11 cellular contexts compared by ENCODE assay signal in genomic region chr22:30228509-30229359, GRCh38. TPM values are rescaled to one million over a fixed set of nuclear protein-coding genes. Genes with fewer than 3 reads are reported as not detected.
A peak's percentile ranks its signal among the peaks of the same experiment; 100 is the strongest.
DNase-seq lines count a peak whose midpoint lies in the region; ATAC-seq, FAIRE-seq and TF ChIP-seq lines count a peak whose summit lies in the region.
"Had no signal": no experiment of that assay in that cellular context is flagged by ENCODE, and none has a peak within 500 bp of the region (broad histone marks: within the 10 kb centered on the region; RNA-seq: fewer than 3 reads in every experiment).

No MANE protein-coding gene starts in this region.

- no peak overlapping the region for H3K4me3 Mint-ChIP-seq in activated naive CD8-positive, alpha-beta T cell treated with anti-CD3 and anti-CD28 coated beads, Interleukin-2, amount 10 ng/mL, durations not matched to agents 7 days and 5 days
- no peak overlapping the region for H3K4me3 Mint-ChIP-seq in activated naive CD8-positive, alpha-beta T cell treated with anti-CD3 and anti-CD28 coated beads for 36 hours

- FAIRE-seq in urothelium cell line (lab: Jason Lieb, UNC) = peak; percentile 61

- peaks cover 5% of the 10 kb centered on the region for H3K36me3 Mint-ChIP-seq in activated naive CD8-positive, alpha-beta T cell treated with anti-CD3 and anti-CD28 coated beads, Interleukin-2, amount 10 ng/mL, durations not matched to agents 7 days and 5 days
- peaks cover 3% of the 10 kb centered on the region for H3K36me3 Mint-ChIP-seq in activated naive CD8-positive, alpha-beta T cell treated with anti-CD3 and anti-CD28 coated beads for 36 hours

- CTCF ChIA-PET in HEK293T (lab: Yijun Ruan, JAX) = no interaction called here

- peaks cover 59% of the 10 kb centered on the region for H3K4me1 Mint-ChIP-seq in activated naive CD8-positive, alpha-beta T cell treated with anti-CD3 and anti-CD28 coated beads, Interleukin-2, amount 10 ng/mL, durations not matched to agents 7 days and 5 days
- H3K4me1 Mint-ChIP-seq in activated naive CD8-positive, alpha-beta T cell treated with anti-CD3 and anti-CD28 coated beads for 36 hours = peaks cover 17% of the 10 kb centered on the region

- no peaks in the 10 kb centered on the region for H3K27me3 Mint-ChIP-seq in activated naive CD8-positive, alpha-beta T cell treated with anti-CD3 and anti-CD28 coated beads, Interleukin-2, amount 10 ng/mL, durations not matched to agents 7 days and 5 days
- H3K27me3 Mint-ChIP-seq in activated naive CD8-positive, alpha-beta T cell treated with anti-CD3 and anti-CD28 coated beads for 36 hours = no peaks in the 10 kb centered on the region

- peak overlapping the region; percentile 74 for H3K27ac Mint-ChIP-seq in activated naive CD8-positive, alpha-beta T cell treated with anti-CD3 and anti-CD28 coated beads, Interleukin-2, amount 10 ng/mL, durations not matched to agents 7 days and 5 days
- no peak overlapping the region for H3K27ac Mint-ChIP-seq in activated naive CD8-positive, alpha-beta T cell treated with anti-CD3 and anti-CD28 coated beads for 36 hours

- POLR2A ChIA-PET in activated naive CD8-positive, alpha-beta T cell treated with anti-CD3 and anti-CD28 coated beads, Interleukin-2, amount 10 ng/mL, durations not matched to agents 7 days and 5 days (lab: Charles Lee) = interaction anchor here (0.6 to 9.6 kb wide), 6 partner anchors 13 to 57 kb away, joined by 3 to 219 read pairs (median 4); partner anchors contain the start of gene LIF
- POLR2A ChIA-PET in HEK293T (lab: Yijun Ruan, JAX) = no interaction called here

- no peak for DNase-seq in activated naive CD8-positive, alpha-beta T cell treated with anti-CD3 and anti-CD28 coated beads, Interleukin-2, amount 10 ng/mL, durations not matched to agents 7 days and 5 days
- DNase-seq in activated naive CD8-positive, alpha-beta T cell treated with anti-CD3 and anti-CD28 coated beads for 36 hours = no peak
- peak; percentile 71 for DNase-seq in RKO (ENCODE audit: low spot score)
- DNase-seq in glomerular visceral epithelial cell (ENCODE audit: extremely low spot score) = peak; percentile 85
- peak; percentile 78 for DNase-seq in urothelium cell line (ENCODE audit: low spot score)
- DNase-seq in HEK293T (ENCODE audit: extremely low spot score) = no peak
- no peak for DNase-seq in effector CD4-positive, alpha-beta T cell
- DNase-seq: amygdala, NCI-H187, OCI-M1 had no signal

- ATAC-seq in activated naive CD8-positive, alpha-beta T cell treated with anti-CD3 and anti-CD28 coated beads, Interleukin-2, amount 10 ng/mL, durations not matched to agents 7 days and 5 days (ENCODE audit: low read depth) = no peak
- ATAC-seq in HG02623 (IDR thresholded peaks at IDR 0.05; ENCODE audit: unreplicated experiment) = no peak

- H3K9me3 Mint-ChIP-seq in activated naive CD8-positive, alpha-beta T cell treated with anti-CD3 and anti-CD28 coated beads, Interleukin-2, amount 10 ng/mL, durations not matched to agents 7 days and 5 days = peaks cover 2% of the 10 kb centered on the region
- H3K9me3 Mint-ChIP-seq in activated naive CD8-positive, alpha-beta T cell treated with anti-CD3 and anti-CD28 coated beads for 36 hours = peaks cover 2% of the 10 kb centered on the region

TF ChIP-seq in HEK293T, 16 proteins besides CTCF, POLR2A, EP300 and RAD21:
- no peak for TF ChIP-seq ZNF384 (IDR thresholded peaks at IDR 0.05)
- no peak for TF ChIP-seq SUZ12 (IDR thresholded peaks at IDR 0.05)
- TF ChIP-seq LEF1 (IDR thresholded peaks at IDR 0.05; ENCODE audit: borderline replicate concordance) = no peak
- no peak for TF ChIP-seq FOXK2 (IDR thresholded peaks at IDR 0.05)
- no peak for TF ChIP-seq NFRKB (IDR thresholded peaks at IDR 0.05)
- TF ChIP-seq CTBP1 (IDR thresholded peaks at IDR 0.05; ENCODE audit: borderline replicate concordance) = no peak
TF ChIP-seq in HEK293T: peak in this region for 0.

RNA-seq across cellular contexts. Expression of gene LIF, which starts 17.8 kb away (rescaled TPM):
- total RNA-seq in activated naive CD8-positive, alpha-beta T cell treated with anti-CD3 and anti-CD28 coated beads, Interleukin-2, amount 10 ng/mL, durations not matched to agents 7 days and 5 days = 100 to 1,000 TPM; 508 to 564 TPM
- total RNA-seq in activated naive CD8-positive, alpha-beta T cell treated with anti-CD3 and anti-CD28 coated beads for 36 hours = 100 to 1,000 TPM; 282 to 288 TPM

RNA-seq across cellular contexts. Expression of gene OSM, which starts 37.9 kb away (rescaled TPM):
- total RNA-seq in activated naive CD8-positive, alpha-beta T cell treated with anti-CD3 and anti-CD28 coated beads, Interleukin-2, amount 10 ng/mL, durations not matched to agents 7 days and 5 days = 100 to 1,000 TPM; 125 to 142 TPM
- total RNA-seq in activated naive CD8-positive, alpha-beta T cell treated with anti-CD3 and anti-CD28 coated beads for 36 hours = 10 to 100 TPM; 47.9 to 50.7 TPM

Comparison
In these comparisons a context has a peak if more than half of its experiments do, and no peak if none do; other contexts are left out.
1. DNase-seq: peak in RKO (single experiment), glomerular visceral epithelial cell (single experiment) and urothelium cell line (single experiment); none in activated naive CD8-positive, alpha-beta T cell treated with anti-CD3 and anti-CD28 coated beads, Interleukin-2, amount 10 ng/mL, durations not matched to agents 7 days and 5 days (single experiment), activated naive CD8-positive, alpha-beta T cell treated with anti-CD3 and anti-CD28 coated beads for 36 hours (single experiment), HEK293T (single experiment) and effector CD4-positive, alpha-beta T cell (single experiment).